ENCODE assay signal across 9 cellular contexts in the genomic region with DNA sequence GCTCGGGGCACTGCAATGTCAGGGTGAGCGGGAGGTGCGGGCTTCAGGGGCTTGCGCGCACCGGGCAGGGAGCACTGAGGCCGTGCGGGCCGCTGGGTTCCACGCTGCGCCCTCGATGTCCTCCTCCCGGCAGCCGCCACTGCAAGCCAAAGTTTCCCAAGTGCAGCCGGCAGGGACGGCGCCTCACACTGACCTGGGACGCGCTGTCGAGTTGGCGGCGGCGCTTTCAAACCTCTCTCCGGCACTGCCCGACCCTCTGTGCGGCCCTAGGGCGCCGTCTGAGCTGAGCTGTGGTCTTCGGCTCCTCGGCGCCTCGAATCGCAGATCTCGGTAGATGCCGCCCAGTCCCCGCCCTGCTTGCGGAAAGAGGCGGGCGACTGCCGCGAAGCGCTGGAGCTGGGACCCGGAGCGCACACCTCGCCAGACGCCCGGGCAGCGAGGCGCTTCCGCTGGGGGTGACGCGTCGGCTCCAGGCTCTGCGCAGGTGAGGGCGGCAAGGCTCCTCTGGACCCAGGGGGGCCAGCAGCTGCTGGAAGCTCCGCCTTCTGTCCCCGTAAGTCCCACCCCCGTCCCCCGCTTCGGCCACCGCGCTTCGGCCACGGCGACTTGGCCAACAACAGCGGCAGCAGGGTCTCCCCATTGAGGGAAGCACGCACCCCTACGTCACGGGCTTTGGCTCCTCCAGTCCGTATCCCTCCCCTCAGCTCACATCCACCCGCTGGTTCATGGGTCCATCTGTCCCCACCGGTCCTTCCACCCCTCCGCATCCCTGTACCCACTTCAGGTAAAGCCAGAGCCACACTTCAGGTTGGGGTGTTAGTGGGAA. TPM values are rescaled to one million over a fixed set of nuclear protein-coding genes. Genes with fewer than 3 reads are reported as not detected.
DNase-seq lines count a peak whose midpoint lies in the region; ATAC-seq, FAIRE-seq and TF ChIP-seq lines count a peak whose summit lies in the region.
"Had no signal": no experiment of that assay in that cellular context is flagged by ENCODE, and none has a peak within 500 bp of the region (broad histone marks: within the 10 kb centered on the region; RNA-seq: fewer than 3 reads in every experiment).

A gene (minus strand): TSS at position 320 of the 826 bp plus-strand sequence. CDS start 10,261 bp downstream, outside the sequence.

- no peak for FAIRE-seq in frontal cortex (lab: Jason Lieb, UNC)

- H3K9me3 ChIP-seq in mesodermal cell (ENCODE audit: control insufficient read depth, low read length) (no peaks in the 10 kb centered on the region), upper lobe of left lung (no peaks in the 10 kb centered on the region)

- TF ChIP-seq CTCF in upper lobe of left lung (IDR thresholded peaks at IDR 0.05): no peak

- H3K27ac ChIP-seq in mesodermal cell (ENCODE audit: low read depth, low read length, severe bottlenecking): no peak within 1 kb of the TSS
- H3K27ac ChIP-seq in upper lobe of left lung: no peak within 1 kb of the TSS
- H3K27ac ChIP-seq: epithelial cell of prostate had no signal

- H3K4me3 ChIP-seq in mesodermal cell (ENCODE audit: extremely low read depth, insufficient read depth, low read length, poor library complexity, severe bottlenecking) (peak within 1 kb of the TSS; percentile 30), upper lobe of left lung (peak within 1 kb of the TSS; percentile 14 to 54 (median 38))

- no peak for TF ChIP-seq POLR2A in upper lobe of left lung (IDR thresholded peaks at IDR 0.05)

- peaks cover 0 to 26% (median 11%) of the 10 kb centered on the region in 4 donors for H3K27me3 ChIP-seq in upper lobe of left lung

- 1% methylated on average over 52 to 63 of the region's 73 CpGs for WGBS in mesodermal cell (ENCODE audit: insufficient coverage in 2 of 2), 2 experiments
- 7% methylated on average over 26 to 27 of the region's 73 CpGs for WGBS in upper lobe of left lung, 2 donors

- intact Hi-C loops in Right ventricle myocardium superior (cut with DNase I) (no loop called here), cardiac septum (cut with DNase I) (no loop called here)

- TF ChIP-seq EP300 in upper lobe of left lung (IDR thresholded peaks at IDR 0.05): no peak

- DNase-seq in Right ventricle myocardium superior (peak; percentile 45), cardiac septum (ENCODE audit: low spot score) (no peak), NOMO-1 (lab: John Stamatoyannopoulos, UW; ENCODE audit: unreplicated experiment in 2 of 2) (peak; percentile 45 to 56), dermis blood vessel endothelial cell (peak; percentile 14), upper lobe of left lung (peak; percentile 26 to 83), frontal cortex (ENCODE audit: low spot score in 2 of 2) (no peak)

- H3K4me1 ChIP-seq in mesodermal cell (ENCODE audit: control insufficient read depth, insufficient read depth, low read length, poor library complexity, severe bottlenecking) (peaks cover 7% of the 10 kb centered on the region), upper lobe of left lung (peaks cover 14 to 18% (median 18%) of the 10 kb centered on the region in 4 donors)

- ATAC-seq in Right ventricle myocardium superior (ENCODE audit: poor library complexity): no peak
- peak in 1 of 2 donors; percentile 45 for ATAC-seq in upper lobe of left lung (ENCODE audit: low FRiP score in 2 of 2)
- ATAC-seq in HG03039 (IDR thresholded peaks at IDR 0.05; ENCODE audit: unreplicated experiment): no peak

- H3K36me3 ChIP-seq in mesodermal cell (ENCODE audit: control insufficient read depth, insufficient read depth, low read length): no peaks in the 10 kb centered on the region
- H3K36me3 ChIP-seq in upper lobe of left lung: no peaks in the 10 kb centered on the region

RNA-seq across cellular contexts. Expression of the gene that starts here (rescaled TPM):
- not detected for total RNA-seq in Right ventricle myocardium superior
- total RNA-seq in cardiac septum: not detected
- total RNA-seq in dermis blood vessel endothelial cell: not detected in 2 replicates
- not detected for polyA plus RNA-seq in mesodermal cell (2013, experiment 1 of 2)
- not detected for polyA plus RNA-seq in mesodermal cell (2013, experiment 2 of 2)
- under 1 TPM in 3 of 6 donors, not detected in 3; 0.14 to 0.67 (median 0.47) TPM for total RNA-seq in upper lobe of left lung
- total RNA-seq in frontal cortex: 0.41 TPM

Comparison
In these comparisons a context has a peak if more than half of its experiments do, and no peak if none do; other contexts are left out.
1. Peak in DNase-seq in Right ventricle myocardium superior; RNA of the gene not detected or under 1 TPM.
2. Peak in DNase-seq in dermis blood vessel endothelial cell; RNA of the gene not detected or under 1 TPM.
3. Peak in DNase-seq and H3K4me3 ChIP-seq in upper lobe of left lung; RNA of the gene not detected or under 1 TPM.
4. DNase-seq: peak in NOMO-1 (2 of 2); none in cardiac septum (single experiment) and frontal cortex (0 of 2).